9 cellular contexts compared by ENCODE assay signal in genomic region chr17:4951486-4951885, GRCh38. TPM values are rescaled to one million over a fixed set of nuclear protein-coding genes. Genes with fewer than 3 reads are reported as not detected.
DNase-seq lines count a peak whose midpoint lies in the region; ATAC-seq and TF ChIP-seq lines count a peak whose summit lies in the region.
"Had no signal": no experiment of that assay in that cellular context is flagged by ENCODE, and none has a peak within 500 bp of the region (broad histone marks: within the 10 kb centered on the region; RNA-seq: fewer than 3 reads in every experiment).

No MANE protein-coding gene starts in this region.

- peaks cover 30% of the 10 kb centered on the region for H3K79me2 ChIP-seq in DOHH2 (ENCODE audit: control insufficient read depth, low read length)
- H3K79me2 ChIP-seq in neural progenitor cell (ENCODE audit: low read depth), result peaks cover 25% of the 10 kb centered on the region

- H3K4me1 Mint-ChIP-seq in neural progenitor cell, result peaks cover 33% of the 10 kb centered on the region

- H3K27ac ChIP-seq in DOHH2 (ENCODE audit: low read depth, low read length) (no peak overlapping the region), neural progenitor cell (peak overlapping the region; percentile 85)

- H3K27me3 ChIP-seq in DOHH2 (ENCODE audit: control insufficient read depth, low read length), result no peaks in the 10 kb centered on the region
- no peaks in the 10 kb centered on the region for H3K27me3 ChIP-seq in neural progenitor cell

- no peak overlapping the region for H2AFZ ChIP-seq in neural progenitor cell (replicated peaks)

- peaks cover 12% of the 10 kb centered on the region for H3K36me3 Mint-ChIP-seq in neural progenitor cell

- H3K4me1 ChIP-seq in DOHH2 (ENCODE audit: control insufficient read depth, low read length) (peaks cover 26% of the 10 kb centered on the region), neural progenitor cell (peaks cover 17% of the 10 kb centered on the region)

- H3K9me3 Mint-ChIP-seq in neural progenitor cell, result no peaks in the 10 kb centered on the region

- H3K9me3 ChIP-seq in DOHH2 (ENCODE audit: control insufficient read depth, insufficient read depth, low read length) (no peaks in the 10 kb centered on the region), neural progenitor cell (ENCODE audit: low read depth) (no peaks in the 10 kb centered on the region)

- H4K20me1 ChIP-seq in DOHH2 (ENCODE audit: control insufficient read depth, insufficient read depth, low read depth, low read length), result peaks cover 4% of the 10 kb centered on the region; the same call in 1 of the 2 replicates
- H4K20me1 ChIP-seq in neural progenitor cell (ENCODE audit: low read depth), result peaks cover 14% of the 10 kb centered on the region

- H3F3A ChIP-seq in DOHH2 (ENCODE audit: control insufficient read depth, insufficient read depth) (peaks cover 18% of the 10 kb centered on the region), neural progenitor cell (ENCODE audit: low read depth) (peaks cover 55% of the 10 kb centered on the region)

- DNase-seq in LHCN-M2 (ENCODE audit: low read depth), result peak; percentile 32
- DNase-seq in cerebellar cortex (ENCODE audit: low spot score), result peak; percentile 28
- DNase-seq in neural progenitor cell (ENCODE audit: low spot score), result no peak
- no peak for DNase-seq in Ammon's horn (ENCODE audit: low spot score)
- DNase-seq in NCI-H526 (lab: John Stamatoyannopoulos, UW), result no peak
- DNase-seq: NCI-H1436, SW 1271 had no signal

- ATAC-seq in HG03442 (IDR thresholded peaks at IDR 0.05; ENCODE audit: unreplicated experiment), result no peak

- H3K36me3 ChIP-seq in DOHH2 (ENCODE audit: control insufficient read depth, low read length) (peaks cover 20% of the 10 kb centered on the region), neural progenitor cell (no peaks in the 10 kb centered on the region)

- peaks cover 12% of the 10 kb centered on the region for H3K27me3 Mint-ChIP-seq in neural progenitor cell (ENCODE audit: insufficient read depth, low read depth)

- H3K4me3 Mint-ChIP-seq in neural progenitor cell, result peak overlapping the region; percentile 85

- H3K4me2 ChIP-seq in DOHH2 (ENCODE audit: low read length) (peak overlapping the region; percentile 94), neural progenitor cell (peak overlapping the region; percentile 87)

- H3K9me2 ChIP-seq in DOHH2 (replicated peaks; ENCODE audit: control insufficient read depth, low read length), result no peaks in the 10 kb centered on the region

- peak overlapping the region; percentile 96 for H3K27ac Mint-ChIP-seq in neural progenitor cell

- H3K9ac ChIP-seq in neural progenitor cell, result no peak overlapping the region

- TF ChIP-seq CTCF in DOHH2 (IDR thresholded peaks at IDR 0.05; ENCODE audit: low read depth, low read length, poor library complexity, severe bottlenecking), result no peak
- TF ChIP-seq CTCF in neural progenitor cell (IDR thresholded peaks at IDR 0.05), result no peak

- H3K4me3 ChIP-seq in DOHH2 (ENCODE audit: low read length) (peak overlapping the region; percentile 93), neural progenitor cell (peak overlapping the region; percentile 77)

RNA-seq across cellular contexts. Expression of gene ENO3, which starts 0.6 kb away (rescaled TPM):
- total RNA-seq in LHCN-M2 (2014; rRNA removed) (5.2 and 7.9 TPM in 2 replicates), neural progenitor cell (ENCODE audit: low replicate concordance) (20.8 and 24.5 TPM in 2 replicates)
- polyA plus RNA-seq in LHCN-M2 (2012), result 15.1 TPM

RNA-seq across cellular contexts. Expression of gene PFN1, which starts 3.2 kb away (rescaled TPM):
- 1,610 and 1,782 TPM in 2 replicates for total RNA-seq in LHCN-M2 (2014; rRNA removed)
- 3,150 TPM for polyA plus RNA-seq in LHCN-M2 (2012)
- total RNA-seq in neural progenitor cell (ENCODE audit: low replicate concordance), result 203 and 458 TPM in 2 replicates

RNA-seq across cellular contexts. Expression of gene RNF167, which starts 11.4 kb away (rescaled TPM):
- 34.4 and 38.2 TPM in 2 replicates for total RNA-seq in LHCN-M2 (2014; rRNA removed)
- 97.3 TPM for polyA plus RNA-seq in LHCN-M2 (2012)
- 43.9 and 82.1 TPM in 2 replicates for total RNA-seq in neural progenitor cell (ENCODE audit: low replicate concordance)

RNA-seq across cellular contexts. Expression of gene SLC25A11, which starts 11.6 kb away (rescaled TPM):
- total RNA-seq in LHCN-M2 (2014; rRNA removed) (92.3 and 93.5 TPM in 2 replicates), neural progenitor cell (ENCODE audit: low replicate concordance) (35.3 and 61.6 TPM in 2 replicates)
- polyA plus RNA-seq in LHCN-M2 (2012), result 86.2 TPM

RNA-seq across cellular contexts. Expression of gene SPAG7, which starts 16.1 kb away (rescaled TPM):
- total RNA-seq in LHCN-M2 (2014; rRNA removed) (69.6 and 75.0 TPM in 2 replicates), neural progenitor cell (ENCODE audit: low replicate concordance) (79.7 and 97.6 TPM in 2 replicates)
- 81.5 TPM for polyA plus RNA-seq in LHCN-M2 (2012)

Comparison
In these comparisons a context has a peak if more than half of its experiments do, and no peak if none do; other contexts are left out.
1. DNase-seq: peak in LHCN-M2 (single experiment) and cerebellar cortex (single experiment); none in neural progenitor cell (single experiment), Ammon's horn (single experiment) and NCI-H526 (0 of 2).